14 cellular contexts compared by ENCODE assay signal in genomic region chr2:10544252-10544651, GRCh38.
DNase-seq lines count a peak whose midpoint lies in the region; ATAC-seq, FAIRE-seq and TF ChIP-seq lines count a peak whose summit lies in the region.
"Had no signal": no experiment of that assay in that cellular context is flagged by ENCODE, and none has a peak within 500 bp of the region (broad histone marks: within the 10 kb centered on the region; RNA-seq: fewer than 3 reads in every experiment).

No MANE protein-coding gene starts in this region.

- H3K4me1 Mint-ChIP-seq in T-helper 1 cell treated with Interleukin-12 subunit alpha and Interleukin-12 subunit beta and Interleukin-4 antibody, amounts not matched to agents 30 μg/mL and 1 μg/mL, for 36 hours (ENCODE audit: low read depth), result peaks cover 32% of the 10 kb centered on the region
- H3K4me1 Mint-ChIP-seq in stimulated activated memory B cell treated with anti-CD40 and anti-IgM and Interleukin-4, amounts not matched to agents 10 μg/mL and 1 μg/mL and 100 μg/mL, for 72 hours, result peaks cover 13% of the 10 kb centered on the region

- TF ChIP-seq POLR2A in H54 (IDR thresholded peaks at IDR 0.05; ENCODE audit: low read depth, low read length), result no peak

- no peaks in the 10 kb centered on the region for H3K36me3 ChIP-seq in brain microvascular endothelial cell (replicated peaks)
- H3K36me3 ChIP-seq: right lobe of liver had no signal

- peak; percentile 76 for ATAC-seq in stimulated activated memory B cell treated with anti-CD40 and anti-IgM and Interleukin-4, amounts not matched to agents 10 μg/mL and 1 μg/mL and 100 μg/mL, for 72 hours
- ATAC-seq in GM18519 (IDR thresholded peaks at IDR 0.05; ENCODE audit: low FRiP score, unreplicated experiment), result no peak
- no peak for ATAC-seq in HG03196 (IDR thresholded peaks at IDR 0.05; ENCODE audit: unreplicated experiment)

- peak; percentile 67 for DNase-seq in activated CD8-positive, alpha-beta memory T cell treated with anti-CD3 and anti-CD28 coated beads for 24 hours
- no peak for DNase-seq in activated CD8-positive, alpha-beta memory T cell treated with anti-CD3 and anti-CD28 coated beads, Interleukin-2, amount 50 U/mL, for 4 hours
- DNase-seq in brain microvascular endothelial cell (peak; percentile 41), H54 (ENCODE audit: insufficient read length, low spot score) (no peak)
- DNase-seq: HFFc6, naive B cell, right lobe of liver had no signal

- no peak for FAIRE-seq in H54 (lab: Jason Lieb, UNC)

- H3K27ac ChIP-seq in brain microvascular endothelial cell, result no peak overlapping the region
- H3K27ac ChIP-seq: KMS-11, right lobe of liver had no signal

- in situ Hi-C loops in brain microvascular endothelial cell (cut with HindIII; ENCODE audit: low pct_ligation_motif_present, low sequenced_read_pairs), result no loop called here

- no peaks in the 10 kb centered on the region for H3K9me3 Mint-ChIP-seq in T-helper 1 cell treated with Interleukin-12 subunit alpha and Interleukin-12 subunit beta and Interleukin-4 antibody, amounts not matched to agents 30 μg/mL and 1 μg/mL, for 36 hours
- H3K9me3 Mint-ChIP-seq in stimulated activated memory B cell treated with anti-CD40 and anti-IgM and Interleukin-4, amounts not matched to agents 10 μg/mL and 1 μg/mL and 100 μg/mL, for 72 hours, result no peaks in the 10 kb centered on the region
- H3K9me3 Mint-ChIP-seq: dendritic cell treated with granulocyte-macrophage colony-stimulating factor and Interleukin-4, amounts not matched to agents 40 ng/mL and 50 ng/mL, for 4 days; HFFc6; type B pancreatic cell had no signal

- H3K27me3 Mint-ChIP-seq in T-helper 1 cell treated with Interleukin-12 subunit alpha and Interleukin-12 subunit beta and Interleukin-4 antibody, amounts not matched to agents 30 μg/mL and 1 μg/mL, for 36 hours (ENCODE audit: low read depth), result peaks cover 40% of the 10 kb centered on the region
- H3K27me3 Mint-ChIP-seq in stimulated activated memory B cell treated with anti-CD40 and anti-IgM and Interleukin-4, amounts not matched to agents 10 μg/mL and 1 μg/mL and 100 μg/mL, for 72 hours, result peaks cover 44% of the 10 kb centered on the region

- H3K36me3 Mint-ChIP-seq in T-helper 1 cell treated with Interleukin-12 subunit alpha and Interleukin-12 subunit beta and Interleukin-4 antibody, amounts not matched to agents 30 μg/mL and 1 μg/mL, for 36 hours (ENCODE audit: low read depth), result peaks cover 4% of the 10 kb centered on the region
- H3K36me3 Mint-ChIP-seq in stimulated activated memory B cell treated with anti-CD40 and anti-IgM and Interleukin-4, amounts not matched to agents 10 μg/mL and 1 μg/mL and 100 μg/mL, for 72 hours, result no peaks in the 10 kb centered on the region
- H3K36me3 Mint-ChIP-seq: naive B cell, type B pancreatic cell had no signal

- H3K4me3 ChIP-seq in brain microvascular endothelial cell (ENCODE audit: low read depth, low read length), result no peak overlapping the region
- H3K4me3 ChIP-seq: right lobe of liver had no signal

- peak overlapping the region; percentile 52 for H3K27ac Mint-ChIP-seq in T-helper 1 cell treated with Interleukin-12 subunit alpha and Interleukin-12 subunit beta and Interleukin-4 antibody, amounts not matched to agents 30 μg/mL and 1 μg/mL, for 36 hours
- H3K27ac Mint-ChIP-seq in stimulated activated memory B cell treated with anti-CD40 and anti-IgM and Interleukin-4, amounts not matched to agents 10 μg/mL and 1 μg/mL and 100 μg/mL, for 72 hours, result no peak overlapping the region
- H3K27ac Mint-ChIP-seq: dendritic cell treated with granulocyte-macrophage colony-stimulating factor and Interleukin-4, amounts not matched to agents 40 ng/mL and 50 ng/mL, for 4 days; HFFc6; type B pancreatic cell had no signal

- H3K27me3 ChIP-seq in brain microvascular endothelial cell (replicated peaks), result no peaks in the 10 kb centered on the region
- H3K27me3 ChIP-seq: right lobe of liver had no signal

- H3K4me3 Mint-ChIP-seq in T-helper 1 cell treated with Interleukin-12 subunit alpha and Interleukin-12 subunit beta and Interleukin-4 antibody, amounts not matched to agents 30 μg/mL and 1 μg/mL, for 36 hours, result peak overlapping the region; percentile 40
- H3K4me3 Mint-ChIP-seq in stimulated activated memory B cell treated with anti-CD40 and anti-IgM and Interleukin-4, amounts not matched to agents 10 μg/mL and 1 μg/mL and 100 μg/mL, for 72 hours, result no peak overlapping the region
- H3K4me3 Mint-ChIP-seq: dendritic cell treated with granulocyte-macrophage colony-stimulating factor and Interleukin-4, amounts not matched to agents 40 ng/mL and 50 ng/mL, for 4 days; HFFc6; naive B cell; type B pancreatic cell had no signal

- TF ChIP-seq CTCF in brain microvascular endothelial cell (IDR thresholded peaks at IDR 0.05; ENCODE audit: low read depth, low read length, missing control alignments), result no peak

Comparison
In these comparisons a context has a peak if more than half of its experiments do, and no peak if none do; other contexts are left out.
1. DNase-seq: peak in activated CD8-positive, alpha-beta memory T cell treated with anti-CD3 and anti-CD28 coated beads for 24 hours (single experiment) and brain microvascular endothelial cell (single experiment); none in activated CD8-positive, alpha-beta memory T cell treated with anti-CD3 and anti-CD28 coated beads, Interleukin-2, amount 50 U/mL, for 4 hours (single experiment) and H54 (single experiment).